In the genomic region with DNA sequence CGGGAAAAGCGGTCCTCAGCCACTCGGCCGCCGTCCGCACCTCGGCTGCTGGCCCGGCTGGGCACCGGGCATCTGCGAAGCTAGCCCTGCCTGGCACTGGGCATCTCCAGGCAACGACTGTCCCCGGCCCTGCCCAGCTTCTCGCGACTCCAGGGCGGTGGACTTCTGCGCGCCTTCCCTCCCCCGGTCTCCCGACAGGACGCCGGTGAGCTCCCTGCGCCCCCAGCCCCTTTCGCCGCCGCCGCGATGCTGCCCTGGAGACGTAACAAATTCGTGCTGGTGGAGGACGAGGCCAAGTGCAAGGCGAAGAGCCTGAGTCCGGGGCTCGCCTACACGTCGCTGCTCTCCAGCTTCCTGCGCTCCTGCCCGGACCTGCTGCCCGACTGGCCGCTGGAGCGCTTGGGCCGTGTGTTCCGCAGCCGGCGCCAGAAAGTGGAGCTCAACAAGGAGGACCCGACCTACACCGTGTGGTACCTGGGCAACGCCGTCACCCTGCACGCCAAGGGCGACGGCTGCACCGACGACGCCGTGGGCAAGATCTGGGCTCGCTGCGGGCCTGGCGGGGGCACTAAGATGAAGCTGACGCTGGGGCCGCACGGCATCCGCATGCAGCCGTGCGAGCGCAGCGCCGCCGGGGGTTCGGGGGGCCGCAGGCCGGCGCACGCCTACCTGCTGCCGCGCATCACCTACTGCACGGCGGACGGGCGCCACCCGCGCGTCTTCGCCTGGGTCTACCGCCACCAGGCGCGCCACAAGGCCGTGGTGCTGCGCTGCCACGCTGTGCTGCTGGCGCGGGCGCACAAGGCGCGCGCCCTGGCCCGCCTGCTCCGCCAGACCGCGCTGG, we compare ENCODE assay signal across 9 cellular contexts. TPM values are rescaled to one million over a fixed set of nuclear protein-coding genes. Genes with fewer than 3 reads are reported as not detected.
A peak's percentile ranks its signal among the peaks of the same experiment; 100 is the strongest.
DNase-seq lines count a peak whose midpoint lies in the region; ATAC-seq and TF ChIP-seq lines count a peak whose summit lies in the region.
"Had no signal": no experiment of that assay in that cellular context is flagged by ENCODE, and none has a peak within 500 bp of the region (broad histone marks: within the 10 kb centered on the region; RNA-seq: fewer than 3 reads in every experiment).

No MANE protein-coding gene starts in this region.

- H3K36me3 Mint-ChIP-seq in CD4-positive, alpha-beta T cell (ENCODE audit: low read depth) = no peaks in the 10 kb centered on the region
- H3K36me3 Mint-ChIP-seq: IgD-negative memory B cell had no signal

- no peaks in the 10 kb centered on the region for H3F3A ChIP-seq in neural cell (ENCODE audit: insufficient read depth, low read length, poor library complexity, severe bottlenecking)

- peak; percentile 46 for TF ChIP-seq RAD21 in neural cell (conservative IDR thresholded peaks at IDR 0.05)

- no peaks in the 10 kb centered on the region for H3K36me3 ChIP-seq in neural cell (ENCODE audit: insufficient read depth, low read length)

- no peak overlapping the region for H3K27ac ChIP-seq in neural cell (ENCODE audit: low read length)
- H3K27ac ChIP-seq in CD4-positive, alpha-beta T cell (ENCODE audit: low read depth, low read length) = no peak overlapping the region

- no peaks in the 10 kb centered on the region for H3K9me3 Mint-ChIP-seq in CD4-positive, alpha-beta T cell
- H3K9me3 Mint-ChIP-seq: IgD-negative memory B cell had no signal

- no peaks in the 10 kb centered on the region for H3K79me2 ChIP-seq in neural cell (replicated peaks; ENCODE audit: insufficient read depth, low read length)

- no peak overlapping the region for H3K4me2 ChIP-seq in neural cell (ENCODE audit: low read length)

- no peaks in the 10 kb centered on the region for H4K20me1 ChIP-seq in neural cell (ENCODE audit: insufficient read depth)

- H3K4me1 Mint-ChIP-seq in CD4-positive, alpha-beta T cell (ENCODE audit: low read depth) = no peaks in the 10 kb centered on the region

- ATAC-seq in HG03135 (IDR thresholded peaks at IDR 0.05; ENCODE audit: unreplicated experiment) = no peak
- no peak for ATAC-seq in GM18868 (IDR thresholded peaks at IDR 0.05; ENCODE audit: unreplicated experiment)
- ATAC-seq in GM18519 (IDR thresholded peaks at IDR 0.05; ENCODE audit: low FRiP score, unreplicated experiment) = no peak
- ATAC-seq in CD4-positive, alpha-beta T cell (ENCODE audit: poor library complexity) = no peak

- H2AFZ ChIP-seq in neural cell (ENCODE audit: low read depth, low read length) = peak overlapping the region; percentile 33

- intact Hi-C loops in CD4-positive, alpha-beta T cell (cut with DNase I, micrococcal nuclease) = no loop called here

- H3K9me3 ChIP-seq in neural cell (ENCODE audit: low read length) = no peaks in the 10 kb centered on the region
- H3K9me3 ChIP-seq in CD4-positive, alpha-beta T cell (ENCODE audit: control insufficient read depth, low read length) = no peaks in the 10 kb centered on the region

- peak; percentile 55 for DNase-seq in COLO668 (lab: John Stamatoyannopoulos, UW; ENCODE audit: unreplicated experiment)
- DNase-seq in NCI-H2227 (lab: John Stamatoyannopoulos, UW; ENCODE audit: unreplicated experiment) = peak; percentile 73
- peak; percentile 8 for DNase-seq in fibroblast of peridontal ligament (ENCODE audit: extremely low read depth)
- DNase-seq in CD4-positive, alpha-beta T cell = no peak

- H3K9ac ChIP-seq in neural cell (ENCODE audit: low read length) = peak overlapping the region; percentile 64

- H3K27ac Mint-ChIP-seq in CD4-positive, alpha-beta T cell = no peak overlapping the region
- H3K27ac Mint-ChIP-seq: IgD-negative memory B cell had no signal

- H3K4me3 Mint-ChIP-seq in CD4-positive, alpha-beta T cell = no peak overlapping the region
- H3K4me3 Mint-ChIP-seq: IgD-negative memory B cell had no signal

- H3K27me3 ChIP-seq in neural cell (ENCODE audit: insufficient read depth, low read depth, low read length) = peaks cover 37% of the 10 kb centered on the region
- peaks cover 50% of the 10 kb centered on the region for H3K27me3 ChIP-seq in CD4-positive, alpha-beta T cell (ENCODE audit: control insufficient read depth, insufficient read depth, low read length)

- peaks cover 34% of the 10 kb centered on the region for H3K27me3 Mint-ChIP-seq in CD4-positive, alpha-beta T cell

- TF ChIP-seq CTCF in neural cell (IDR thresholded peaks at IDR 0.05; ENCODE audit: poor library complexity, severe bottlenecking) = no peak
- no peak for TF ChIP-seq CTCF in CD4-positive, alpha-beta T cell (IDR thresholded peaks at IDR 0.05)

- no peaks in the 10 kb centered on the region for H3K9me2 ChIP-seq in neural cell (ENCODE audit: insufficient read depth, low read length)

- TF ChIP-seq EP300 in neural cell (conservative IDR thresholded peaks at IDR 0.05; ENCODE audit: poor library complexity, severe bottlenecking) = no peak

- CTCF ChIA-PET in CD4-positive, alpha-beta T cell (lab: Charles Lee) = no interaction called here

- peak overlapping the region; percentile 71 for H3K4me3 ChIP-seq in neural cell (ENCODE audit: low read length)

- POLR2A ChIA-PET in CD4-positive, alpha-beta T cell (lab: Charles Lee) = no interaction called here

TF ChIP-seq in neural cell, 6 proteins besides CTCF, POLR2A, EP300 and RAD21:
- TF ChIP-seq TAF1 (IDR thresholded peaks at IDR 0.05; ENCODE audit: low read depth) (peak; percentile 28), POLR2AphosphoS5 (IDR thresholded peaks at IDR 0.05) (peak; percentile 21), SMC3 (conservative IDR thresholded peaks at IDR 0.05; ENCODE audit: poor library complexity) (peak; percentile 51), EZH2 (IDR thresholded peaks at IDR 0.05; ENCODE audit: borderline replicate concordance, insufficient read depth, low read length, poor library complexity, severe bottlenecking) (no peak), MXI1 (conservative IDR thresholded peaks at IDR 0.05; ENCODE audit: poor library complexity, severe bottlenecking) (no peak)
- TF ChIP-seq, protein P1, sequence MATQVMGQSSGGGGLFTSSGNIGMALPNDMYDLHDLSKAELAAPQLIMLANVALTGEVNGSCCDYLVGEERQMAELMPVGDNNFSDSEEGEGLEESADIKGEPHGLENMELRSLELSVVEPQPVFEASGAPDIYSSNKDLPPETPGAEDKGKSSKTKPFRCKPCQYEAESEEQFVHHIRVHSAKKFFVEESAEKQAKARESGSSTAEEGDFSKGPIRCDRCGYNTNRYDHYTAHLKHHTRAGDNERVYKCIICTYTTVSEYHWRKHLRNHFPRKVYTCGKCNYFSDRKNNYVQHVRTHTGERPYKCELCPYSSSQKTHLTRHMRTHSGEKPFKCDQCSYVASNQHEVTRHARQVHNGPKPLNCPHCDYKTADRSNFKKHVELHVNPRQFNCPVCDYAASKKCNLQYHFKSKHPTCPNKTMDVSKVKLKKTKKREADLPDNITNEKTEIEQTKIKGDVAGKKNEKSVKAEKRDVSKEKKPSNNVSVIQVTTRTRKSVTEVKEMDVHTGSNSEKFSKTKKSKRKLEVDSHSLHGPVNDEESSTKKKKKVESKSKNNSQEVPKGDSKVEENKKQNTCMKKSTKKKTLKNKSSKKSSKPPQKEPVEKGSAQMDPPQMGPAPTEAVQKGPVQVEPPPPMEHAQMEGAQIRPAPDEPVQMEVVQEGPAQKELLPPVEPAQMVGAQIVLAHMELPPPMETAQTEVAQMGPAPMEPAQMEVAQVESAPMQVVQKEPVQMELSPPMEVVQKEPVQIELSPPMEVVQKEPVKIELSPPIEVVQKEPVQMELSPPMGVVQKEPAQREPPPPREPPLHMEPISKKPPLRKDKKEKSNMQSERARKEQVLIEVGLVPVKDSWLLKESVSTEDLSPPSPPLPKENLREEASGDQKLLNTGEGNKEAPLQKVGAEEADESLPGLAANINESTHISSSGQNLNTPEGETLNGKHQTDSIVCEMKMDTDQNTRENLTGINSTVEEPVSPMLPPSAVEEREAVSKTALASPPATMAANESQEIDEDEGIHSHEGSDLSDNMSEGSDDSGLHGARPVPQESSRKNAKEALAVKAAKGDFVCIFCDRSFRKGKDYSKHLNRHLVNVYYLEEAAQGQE (IDR thresholded peaks at IDR 0.05; ENCODE audit: borderline replicate concordance) = no peak
TF ChIP-seq in neural cell: peak in this region for 3.

RNA-seq across cellular contexts. Expression of a gene that starts 0.6 kb away (rescaled TPM):
- polyA plus RNA-seq in neural cell = 0.52 and 1.3 TPM in 2 replicates
- polyA minus RNA-seq in neural cell = 1.7 and 2.7 TPM in 2 replicates
- total RNA-seq in CD4-positive, alpha-beta T cell = not detected
- polyA plus RNA-seq: IgD-negative memory B cell had no signal

RNA-seq across cellular contexts. Expression of a gene that starts 35.9 kb away (rescaled TPM):
- polyA plus RNA-seq in neural cell = not detected in 2 replicates
- polyA minus RNA-seq in neural cell = not detected in 2 replicates
- total RNA-seq in CD4-positive, alpha-beta T cell = under 1 TPM; 0.38 to 0.50 TPM

RNA-seq across cellular contexts. Expression of a gene that starts 45.0 kb away (rescaled TPM):
- polyA plus RNA-seq in neural cell = 13.5 TPM in 2 replicates
- 26.8 and 27.4 TPM in 2 replicates for polyA minus RNA-seq in neural cell
- total RNA-seq in CD4-positive, alpha-beta T cell = 10 to 100 TPM; 17.2 to 17.6 TPM

Comparison
In these comparisons a context has a peak if more than half of its experiments do, and no peak if none do; other contexts are left out.
1. DNase-seq: peak in COLO668 (single experiment), NCI-H2227 (single experiment) and fibroblast of peridontal ligament (single experiment); none in CD4-positive, alpha-beta T cell (0 of 10).